ENCODE assay signal across 28 cellular contexts in genomic region chr20:7248392-7248992, GRCh38.
A peak's percentile ranks its signal among the peaks of the same experiment; 100 is the strongest.
DNase-seq lines count a peak whose midpoint lies in the region; ATAC-seq and TF ChIP-seq lines count a peak whose summit lies in the region.
"Had no signal": no experiment of that assay in that cellular context is flagged by ENCODE, and none has a peak within 500 bp of the region (broad histone marks: within the 10 kb centered on the region; RNA-seq: fewer than 3 reads in every experiment).

No MANE protein-coding gene starts in this region.

- peak; percentile 77 for ATAC-seq in Right ventricle myocardium inferior
- no peak for ATAC-seq in left cardiac atrium
- ATAC-seq: activated T-helper 17 cell treated with anti-CD3 and anti-CD28 coated beads, Interleukin-2, amount 50 U/mL, for 72 hours; Panc1; stimulated activated naive CD8-positive, alpha-beta T cell treated with anti-CD3 and anti-CD28 coated beads, Interleukin-15, amount 100 ng/mL, for 72 hours had no signal

- intact Hi-C loops in Right ventricle myocardium inferior (cut with DNase I): no loop called here
- intact Hi-C loops in left cardiac atrium (cut with DNase I): no loop called here
- intact Hi-C loops in thyroid gland (cut with DNase I): no loop called here
- intact Hi-C loops in activated T-helper 1 cell treated with anti-CD3 and anti-CD28 coated beads, Interleukin-12 subunit alpha, Interleukin-12 subunit beta, Interleukin-2, Interleukin-4 antibody, amounts not matched to agents 30 ng/mL and 10 ng/mL and 1 ng/mL, durations not matched to agents 14 hours and 24 hours and 36 hours (cut with micrococcal nuclease): no loop called here

- H3K4me3 Mint-ChIP-seq in activated T-helper 1 cell treated with anti-CD3 and anti-CD28 coated beads, Interleukin-12 subunit alpha, Interleukin-12 subunit beta, Interleukin-2, Interleukin-4 antibody, amounts not matched to agents 30 ng/mL and 10 ng/mL and 1 ng/mL, durations not matched to agents 14 hours and 24 hours and 36 hours: no peak overlapping the region
- H3K4me3 Mint-ChIP-seq: activated B cell treated with CpG ODN at 0.5 μM for 24 hours; activated naive CD4-positive, alpha-beta T cell treated with anti-CD3 and anti-CD28 coated beads, Interleukin-2, amount 50 U/mL, for 24 hours; activated T-helper 17 cell treated with anti-CD3 and anti-CD28 coated beads, Interleukin-2, amount 50 U/mL, for 72 hours; immature natural killer cell; mesothelial cell of epicardium; naive B cell; stimulated activated naive CD8-positive, alpha-beta T cell treated with anti-CD3 and anti-CD28 coated beads, Interleukin-15, amount 100 ng/mL, for 72 hours had no signal

- H3K4me3 ChIP-seq in fibroblast of the aortic adventitia (ENCODE audit: low read depth, low read length) (no peak overlapping the region), thyroid gland (replicated peaks in 1 of 3) (no peak overlapping the region)
- H3K4me3 ChIP-seq: coronary artery, skin epidermis had no signal

- no peaks in the 10 kb centered on the region for H3K4me1 Mint-ChIP-seq in activated T-helper 1 cell treated with anti-CD3 and anti-CD28 coated beads, Interleukin-12 subunit alpha, Interleukin-12 subunit beta, Interleukin-2, Interleukin-4 antibody, amounts not matched to agents 30 ng/mL and 10 ng/mL and 1 ng/mL, durations not matched to agents 14 hours and 24 hours and 36 hours (ENCODE audit: low read depth)
- H3K4me1 Mint-ChIP-seq: activated B cell treated with CpG ODN at 0.5 μM for 24 hours; activated naive CD4-positive, alpha-beta T cell treated with anti-CD3 and anti-CD28 coated beads, Interleukin-2, amount 50 U/mL, for 24 hours; activated T-helper 17 cell treated with anti-CD3 and anti-CD28 coated beads, Interleukin-2, amount 50 U/mL, for 72 hours; immature natural killer cell; mesothelial cell of epicardium; naive B cell; stimulated activated naive CD8-positive, alpha-beta T cell treated with anti-CD3 and anti-CD28 coated beads, Interleukin-15, amount 100 ng/mL, for 72 hours had no signal

- H3K27me3 ChIP-seq in thyroid gland: no peaks in the 10 kb centered on the region
- H3K27me3 ChIP-seq: BE2C had no signal

- H3K27ac Mint-ChIP-seq in activated T-helper 1 cell treated with anti-CD3 and anti-CD28 coated beads, Interleukin-12 subunit alpha, Interleukin-12 subunit beta, Interleukin-2, Interleukin-4 antibody, amounts not matched to agents 30 ng/mL and 10 ng/mL and 1 ng/mL, durations not matched to agents 14 hours and 24 hours and 36 hours: no peak overlapping the region
- H3K27ac Mint-ChIP-seq: activated B cell treated with CpG ODN at 0.5 μM for 24 hours; activated naive CD4-positive, alpha-beta T cell treated with anti-CD3 and anti-CD28 coated beads, Interleukin-2, amount 50 U/mL, for 24 hours; activated T-helper 17 cell treated with anti-CD3 and anti-CD28 coated beads, Interleukin-2, amount 50 U/mL, for 72 hours; immature natural killer cell; mesothelial cell of epicardium; naive B cell; stimulated activated naive CD8-positive, alpha-beta T cell treated with anti-CD3 and anti-CD28 coated beads, Interleukin-15, amount 100 ng/mL, for 72 hours had no signal

- no peaks in the 10 kb centered on the region for H3K9me3 ChIP-seq in thyroid gland
- H3K9me3 ChIP-seq: BE2C had no signal

- DNase-seq in Right ventricle myocardium inferior (ENCODE audit: missing footprints) (no peak), left cardiac atrium (no peak), NCI-H345 treated with DMSO at 0.1 percent for 48 hours (lab: John Stamatoyannopoulos, UW; ENCODE audit: unreplicated experiment) (peak; percentile 94), fibroblast of the aortic adventitia (ENCODE audit: low read depth) (peak; percentile 33), thyroid gland (peak; percentile 8 to 31), caudate nucleus (lab: John Stamatoyannopoulos, UW) (no peak), GF-D8 (lab: John Stamatoyannopoulos, UW) (no peak)
- DNase-seq in activated T-helper 1 cell treated with anti-CD3 and anti-CD28 coated beads, Interleukin-12 subunit alpha, Interleukin-12 subunit beta, Interleukin-2, Interleukin-4 antibody, amounts not matched to agents 30 ng/mL and 10 ng/mL and 1 ng/mL, durations not matched to agents 14 hours and 24 hours and 36 hours (ENCODE audit: low spot score): no peak
- DNase-seq: activated B cell treated with CpG ODN at 0.5 μM for 24 hours; activated CD4-positive, alpha-beta T cell treated with anti-CD3 and anti-CD28 coated beads, Interleukin-2, amount 50 U/mL, for 1 hour; anterior cingulate cortex; BE2C; effector memory CD4-positive, alpha-beta T cell; erythroblast; H7; hypothalamus; immature natural killer cell; IMR-90; naive B cell; NCI-H2029; occipital lobe; stimulated activated naive CD8-positive, alpha-beta T cell treated with anti-CD3 and anti-CD28 coated beads, Interleukin-15, amount 100 ng/mL, for 72 hours had no signal

- no peaks in the 10 kb centered on the region for H3K27me3 Mint-ChIP-seq in activated T-helper 1 cell treated with anti-CD3 and anti-CD28 coated beads, Interleukin-12 subunit alpha, Interleukin-12 subunit beta, Interleukin-2, Interleukin-4 antibody, amounts not matched to agents 30 ng/mL and 10 ng/mL and 1 ng/mL, durations not matched to agents 14 hours and 24 hours and 36 hours (ENCODE audit: insufficient read depth)
- H3K27me3 Mint-ChIP-seq: activated B cell treated with CpG ODN at 0.5 μM for 24 hours; activated naive CD4-positive, alpha-beta T cell treated with anti-CD3 and anti-CD28 coated beads, Interleukin-2, amount 50 U/mL, for 24 hours; activated T-helper 17 cell treated with anti-CD3 and anti-CD28 coated beads, Interleukin-2, amount 50 U/mL, for 72 hours; stimulated activated naive CD8-positive, alpha-beta T cell treated with anti-CD3 and anti-CD28 coated beads, Interleukin-15, amount 100 ng/mL, for 72 hours had no signal

- H3K36me3 Mint-ChIP-seq in activated T-helper 1 cell treated with anti-CD3 and anti-CD28 coated beads, Interleukin-12 subunit alpha, Interleukin-12 subunit beta, Interleukin-2, Interleukin-4 antibody, amounts not matched to agents 30 ng/mL and 10 ng/mL and 1 ng/mL, durations not matched to agents 14 hours and 24 hours and 36 hours (ENCODE audit: low read depth): no peaks in the 10 kb centered on the region
- H3K36me3 Mint-ChIP-seq: activated naive CD4-positive, alpha-beta T cell treated with anti-CD3 and anti-CD28 coated beads, Interleukin-2, amount 50 U/mL, for 24 hours; immature natural killer cell; mesothelial cell of epicardium; naive B cell had no signal

- TF ChIP-seq POLR2A in thyroid gland (IDR thresholded peaks at IDR 0.05): no peak

- H3K36me3 ChIP-seq in thyroid gland: no peaks in the 10 kb centered on the region
- H3K36me3 ChIP-seq: BE2C had no signal

- H3K27ac ChIP-seq in thyroid gland (no peak overlapping the region), caudate nucleus (ENCODE audit: low read depth, low read length) (no peak overlapping the region)
- H3K27ac ChIP-seq: coronary artery, skin epidermis had no signal

- 21 to 36% methylated on average over 5 of the region's 5 CpGs for WGBS in thyroid gland, 2 donors

- peaks cover 7% of the 10 kb centered on the region for H3K9me3 Mint-ChIP-seq in activated T-helper 1 cell treated with anti-CD3 and anti-CD28 coated beads, Interleukin-12 subunit alpha, Interleukin-12 subunit beta, Interleukin-2, Interleukin-4 antibody, amounts not matched to agents 30 ng/mL and 10 ng/mL and 1 ng/mL, durations not matched to agents 14 hours and 24 hours and 36 hours
- H3K9me3 Mint-ChIP-seq: mesothelial cell of epicardium had no signal

- TF ChIP-seq CTCF in fibroblast of the aortic adventitia (IDR thresholded peaks at IDR 0.05; ENCODE audit: insufficient read depth, low read length) (no peak), thyroid gland (IDR thresholded peaks at IDR 0.05) (no peak)

- no peaks in the 10 kb centered on the region for H3K4me1 ChIP-seq in thyroid gland
- H3K4me1 ChIP-seq: BE2C had no signal

Comparison
In these comparisons a context has a peak if more than half of its experiments do, and no peak if none do; other contexts are left out.
1. DNase-seq: peak in NCI-H345 treated with DMSO at 0.1 percent for 48 hours (single experiment), fibroblast of the aortic adventitia (single experiment) and thyroid gland (2 of 2); none in Right ventricle myocardium inferior (single experiment), left cardiac atrium (single experiment), caudate nucleus (0 of 61), activated T-helper 1 cell treated with anti-CD3 and anti-CD28 coated beads, Interleukin-12 subunit alpha, Interleukin-12 subunit beta, Interleukin-2, Interleukin-4 antibody, amounts not matched to agents 30 ng/mL and 10 ng/mL and 1 ng/mL, durations not matched to agents 14 hours and 24 hours and 36 hours (single experiment) and GF-D8 (single experiment).